8 cellular contexts compared by ENCODE assay signal in the genomic region with DNA sequence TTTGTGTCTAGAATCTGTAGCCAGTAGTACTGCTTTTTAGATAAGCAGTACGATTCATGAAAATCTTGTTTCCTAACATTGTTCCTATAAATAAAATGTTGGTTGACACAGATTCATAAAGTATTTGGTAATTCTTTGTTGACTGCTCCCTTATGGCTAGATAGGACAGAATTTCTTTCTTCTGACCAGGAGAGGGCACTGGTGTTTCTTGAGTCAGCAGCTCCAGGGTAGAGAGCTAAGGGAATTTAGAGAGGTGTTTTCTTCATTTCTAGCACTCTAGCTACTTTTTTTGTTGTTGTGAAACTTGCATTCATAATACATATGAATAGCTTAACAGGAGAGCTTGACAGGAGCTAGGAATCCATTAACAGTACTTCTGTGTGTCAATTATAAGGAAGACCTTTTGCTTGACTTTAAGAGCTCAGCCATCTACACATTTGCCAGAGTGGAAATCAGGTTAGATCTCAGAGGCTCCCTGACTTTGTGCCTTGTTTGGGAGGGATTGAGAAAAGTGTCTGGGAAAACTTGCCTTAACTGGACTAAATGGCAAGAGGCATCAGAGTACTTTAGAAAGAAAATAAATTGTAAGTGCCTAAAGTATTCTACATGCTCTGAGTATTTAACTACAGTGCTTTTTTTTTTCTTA.
A peak's percentile ranks its signal among the peaks of the same experiment; 100 is the strongest.
DNase-seq lines count a peak whose midpoint lies in the region; ATAC-seq and TF ChIP-seq lines count a peak whose summit lies in the region.

No MANE protein-coding gene starts in this region.

- TF ChIP-seq CTCF in NB4 (IDR thresholded peaks at IDR 0.05; ENCODE audit: low read depth, low read length) (peak; percentile 25), choroid plexus epithelial cell (conservative IDR thresholded peaks at IDR 0.05; ENCODE audit: low read depth, low read length) (peak; percentile 6), BE2C (IDR thresholded peaks at IDR 0.05; ENCODE audit: low read depth, low read length) (no peak), vagina (IDR thresholded peaks at IDR 0.05) (no peak), esophagus squamous epithelium (IDR thresholded peaks at IDR 0.05) (peak in 2 of 6 experiments; percentile 25 to 27)

- TF ChIP-seq POLR2A in NB4 (IDR thresholded peaks at IDR 0.05; ENCODE audit: extremely low read depth, insufficient read length) (no peak), vagina (IDR thresholded peaks at IDR 0.05) (no peak), esophagus squamous epithelium (IDR thresholded peaks at IDR 0.05) (no peak)

- 0 to 21% methylated on average over 1 of the region's 1 CpG for WGBS in esophagus squamous epithelium, 2 donors

- H3K27ac ChIP-seq in vagina, result no peak overlapping the region
- no peak overlapping the region for H3K27ac ChIP-seq in esophagus squamous epithelium

- no peak overlapping the region for H3K4me3 ChIP-seq in NB4 (ENCODE audit: low read depth, low read length)
- H3K4me3 ChIP-seq in choroid plexus epithelial cell (ENCODE audit: low read depth, low read length), result no peak overlapping the region
- H3K4me3 ChIP-seq in BE2C (ENCODE audit: low read depth, low read length), result no peak overlapping the region
- no peak overlapping the region for H3K4me3 ChIP-seq in vagina
- no peak overlapping the region for H3K4me3 ChIP-seq in esophagus squamous epithelium

- peak; percentile 62 for ATAC-seq in GM19328 (IDR thresholded peaks at IDR 0.05; ENCODE audit: unreplicated experiment)

- peak; percentile 1 for DNase-seq in CD1c-positive myeloid dendritic cell (ENCODE audit: extremely low spot score)
- DNase-seq in NB4 (ENCODE audit: low read depth), result peak; percentile 41
- peak; percentile 2 for DNase-seq in choroid plexus epithelial cell (ENCODE audit: low read depth)
- no peak for DNase-seq in BE2C
- DNase-seq in activated T-cell treated with anti-CD3 and anti-CD28 coated beads, Interleukin-2, amount 50 U/mL, for 1 hour, result no peak
- DNase-seq in vagina (ENCODE audit: extremely low spot score in 2 of 2), result no peak
- DNase-seq in esophagus squamous epithelium (lab: John Stamatoyannopoulos, UW), result no peak

- H3K36me3 ChIP-seq in BE2C (no peaks in the 10 kb centered on the region), vagina (no peaks in the 10 kb centered on the region), esophagus squamous epithelium (no peaks in the 10 kb centered on the region)

- intact Hi-C loops in vagina (cut with DNase I), result no loop called here
- intact Hi-C loops in esophagus squamous epithelium (cut with DNase I), result no loop called here

- H3K27me3 ChIP-seq in BE2C (no peaks in the 10 kb centered on the region), vagina (no peaks in the 10 kb centered on the region), esophagus squamous epithelium (no peaks in the 10 kb centered on the region)

- H3K9me3 ChIP-seq in BE2C, result no peaks in the 10 kb centered on the region
- no peaks in the 10 kb centered on the region for H3K9me3 ChIP-seq in vagina
- H3K9me3 ChIP-seq in esophagus squamous epithelium, result no peaks in the 10 kb centered on the region

- no peaks in the 10 kb centered on the region for H3K4me1 ChIP-seq in BE2C
- H3K4me1 ChIP-seq in vagina, result no peaks in the 10 kb centered on the region
- no peaks in the 10 kb centered on the region for H3K4me1 ChIP-seq in esophagus squamous epithelium

Comparison
In these comparisons a context has a peak if more than half of its experiments do, and no peak if none do; other contexts are left out.
1. DNase-seq: peak in CD1c-positive myeloid dendritic cell (single experiment), NB4 (single experiment) and choroid plexus epithelial cell (single experiment); none in BE2C (single experiment), activated T-cell treated with anti-CD3 and anti-CD28 coated beads, Interleukin-2, amount 50 U/mL, for 1 hour (single experiment), vagina (0 of 2) and esophagus squamous epithelium (single experiment).
2. CTCF ChIP-seq: peak in NB4 (single experiment) and choroid plexus epithelial cell (single experiment); none in BE2C (single experiment) and vagina (0 of 3).